In genomic region chr6:33761922-33762629, GRCh38 we compare ENCODE assay signal across 8 cellular contexts. TPM values are rescaled to one million over a fixed set of nuclear protein-coding genes. Genes with fewer than 3 reads are reported as not detected.
DNase-seq lines count a peak whose midpoint lies in the region; ATAC-seq and TF ChIP-seq lines count a peak whose summit lies in the region.

No MANE protein-coding gene starts in this region.

- WGBS in psoas muscle, 3 donors = 13 to 28% (median 19%) methylated on average over 6 to 7 of the region's 7 CpGs

- H3K27ac ChIP-seq in psoas muscle = peak overlapping the region; percentile 75

- DNase-seq in Ammon's horn (ENCODE audit: low spot score) = peak; percentile 83
- DNase-seq in GM20000 (ENCODE audit: low spot score) = peak; percentile 66
- peak; percentile 65 for DNase-seq in NOMO-1 treated with DMSO at 0.1 percent for 48 hours (lab: John Stamatoyannopoulos, UW; ENCODE audit: unreplicated experiment)
- peak; percentile 47 to 55 for DNase-seq in activated T-cell treated with anti-CD3 and anti-CD28 coated beads, Interleukin-2, amount 50 U/mL, for 72 hours
- peak; percentile 90 for DNase-seq in Right ventricle myocardium superior
- peak; percentile 80 to 97 for DNase-seq in psoas muscle
- no peak for DNase-seq in central memory CD4-positive, alpha-beta T cell

- H3K36me3 Mint-ChIP-seq in activated T-cell treated with anti-CD3 and anti-CD28 coated beads, Interleukin-2, amount 50 U/mL, for 72 hours (ENCODE audit: insufficient read depth in 2 of 2) = no peaks in the 10 kb centered on the region

- H3K9me3 Mint-ChIP-seq in activated T-cell treated with anti-CD3 and anti-CD28 coated beads, Interleukin-2, amount 50 U/mL, for 72 hours = no peaks in the 10 kb centered on the region

- TF ChIP-seq CTCF in GM20000 (IDR thresholded peaks at IDR 0.05; ENCODE audit: extremely low read depth, missing control alignments) (peak; percentile 33), psoas muscle (IDR thresholded peaks at IDR 0.05) (peak; percentile 75)

- ATAC-seq in activated T-cell treated with anti-CD3 and anti-CD28 coated beads, Interleukin-2, amount 50 U/mL, for 72 hours (replicated peaks in 1 of 2) = peak; percentile 74 to 78
- ATAC-seq in Right ventricle myocardium superior (ENCODE audit: poor library complexity) (peak; percentile 95), psoas muscle (peak; percentile 95 to 97 (median 95)), GM18907 (IDR thresholded peaks at IDR 0.05; ENCODE audit: unreplicated experiment) (no peak)

- H3K27me3 Mint-ChIP-seq in activated T-cell treated with anti-CD3 and anti-CD28 coated beads, Interleukin-2, amount 50 U/mL, for 72 hours (ENCODE audit: low read depth) = no peaks in the 10 kb centered on the region

- H3K4me1 ChIP-seq in psoas muscle = peaks cover 21% of the 10 kb centered on the region

- H3K36me3 ChIP-seq in psoas muscle (ENCODE audit: insufficient read depth in 1 of 2, low read depth in 1 of 2) = no peaks in the 10 kb centered on the region

- no peak overlapping the region for H3K27ac Mint-ChIP-seq in activated T-cell treated with anti-CD3 and anti-CD28 coated beads, Interleukin-2, amount 50 U/mL, for 72 hours

- intact Hi-C loops in Right ventricle myocardium superior (cut with DNase I) (loop anchor here (5.0 kb wide), 1 partner anchor 50 kb away; the partner anchor contains the start of gene UQCC2), psoas muscle (cut with DNase I) (loop anchor here (1.0 to 5.0 kb wide), 3 partner anchors 18 to 175 kb away; no protein-coding TSS in a partner anchor)

- H3K27me3 ChIP-seq in psoas muscle (ENCODE audit: insufficient read depth in 3 of 3, low read length in 2 of 3) = no peaks in the 10 kb centered on the region

- no peaks in the 10 kb centered on the region for H3K9me3 ChIP-seq in psoas muscle

- no peak overlapping the region for H3K4me3 Mint-ChIP-seq in activated T-cell treated with anti-CD3 and anti-CD28 coated beads, Interleukin-2, amount 50 U/mL, for 72 hours

- no peaks in the 10 kb centered on the region for H3K4me1 Mint-ChIP-seq in activated T-cell treated with anti-CD3 and anti-CD28 coated beads, Interleukin-2, amount 50 U/mL, for 72 hours (ENCODE audit: low read depth)

- H3K4me3 ChIP-seq in psoas muscle = peak overlapping the region; percentile 41

RNA-seq across cellular contexts. Expression of gene IP6K3, which starts 15.4 kb away (rescaled TPM):
- total RNA-seq in activated T-cell treated with anti-CD3 and anti-CD28 coated beads, Interleukin-2, amount 50 U/mL, for 72 hours = not detected
- total RNA-seq in Right ventricle myocardium superior (44.2 TPM), psoas muscle (100 to 1,000 TPM; 113 to 363 (median 306) TPM)
- 100 to 1,000 TPM in 2 of 3 donors, 10 to 100 TPM in 1; 95.7 to 220 (median 175) TPM for polyA plus RNA-seq in psoas muscle

RNA-seq across cellular contexts. Expression of gene LEMD2, which starts 26.9 kb away (rescaled TPM):
- total RNA-seq in activated T-cell treated with anti-CD3 and anti-CD28 coated beads, Interleukin-2, amount 50 U/mL, for 72 hours = 10 to 100 TPM; 76.4 to 93.8 TPM
- total RNA-seq in Right ventricle myocardium superior (19.1 TPM), psoas muscle (10 to 100 TPM; 21.3 to 38.8 (median 24.5) TPM)
- polyA plus RNA-seq in psoas muscle = 10 to 100 TPM; 37.3 to 63.3 (median 45.0) TPM

RNA-seq across cellular contexts. Expression of gene MLN, which starts 41.7 kb away (rescaled TPM):
- not detected for total RNA-seq in activated T-cell treated with anti-CD3 and anti-CD28 coated beads, Interleukin-2, amount 50 U/mL, for 72 hours
- total RNA-seq in Right ventricle myocardium superior (not detected), psoas muscle (not detected)
- polyA plus RNA-seq in psoas muscle = not detected

RNA-seq across cellular contexts. Expression of gene UQCC2, which starts 50.6 kb away (rescaled TPM):
- 10 to 100 TPM; 50.6 to 59.9 TPM for total RNA-seq in activated T-cell treated with anti-CD3 and anti-CD28 coated beads, Interleukin-2, amount 50 U/mL, for 72 hours
- total RNA-seq in Right ventricle myocardium superior (208 TPM), psoas muscle (100 to 1,000 TPM; 118 to 184 (median 145) TPM)
- polyA plus RNA-seq in psoas muscle = 100 to 1,000 TPM; 129 to 158 (median 141) TPM

Comparison
In these comparisons a context has a peak if more than half of its experiments do, and no peak if none do; other contexts are left out.
1. RNA of gene IP6K3, which starts 15.4 kb away (total RNA-seq): 113 to 363 TPM in psoas muscle and 44.2 TPM in Right ventricle myocardium superior (single experiment); not detected in activated T-cell treated with anti-CD3 and anti-CD28 coated beads, Interleukin-2, amount 50 U/mL, for 72 hours; every median in the first group is over 10 times any median in the second.